In genomic region chr1:2822621-2823145, GRCh38 we compare ENCODE assay signal across 20 cellular contexts. TPM values are rescaled to one million over a fixed set of nuclear protein-coding genes. Genes with fewer than 3 reads are reported as not detected.
"Had no signal": no experiment of that assay in that cellular context is flagged by ENCODE, and none has a peak within 500 bp of the region (broad histone marks: within the 10 kb centered on the region; RNA-seq: fewer than 3 reads in every experiment).

No MANE protein-coding gene starts in this region.

- H3K4me3 ChIP-seq: ascending aorta, cardiac muscle cell, MG63 had no signal

- H3K4me3 Mint-ChIP-seq: activated CD4-positive, alpha-beta T cell treated with anti-CD3 and anti-CD28 coated beads, Interleukin-2, amount 10 ng/mL, durations not matched to agents 24 days and 14 days; activated CD8-positive, alpha-beta T cell treated with anti-CD3 and anti-CD28 coated beads, Interleukin-2, amount 10 ng/mL, durations not matched to agents 7 days and 5 days; activated naive CD4-positive, alpha-beta T cell treated with anti-CD3 and anti-CD28 coated beads, Interleukin-2, amount 50 U/mL, for 24 hours; activated naive CD8-positive, alpha-beta T cell treated with anti-CD3 and anti-CD28 coated beads, Interleukin-2, amount 10 ng/mL, durations not matched to agents 7 days and 5 days; activated T-cell treated with anti-CD3 and anti-CD28 coated beads, Interleukin-2, amount 50 U/mL, for 24 hours had no signal

- H3K27me3 ChIP-seq: ascending aorta, cardiac muscle cell had no signal

- H3K27ac Mint-ChIP-seq: activated CD4-positive, alpha-beta T cell treated with anti-CD3 and anti-CD28 coated beads, Interleukin-2, amount 10 ng/mL, durations not matched to agents 24 days and 14 days; activated CD8-positive, alpha-beta T cell treated with anti-CD3 and anti-CD28 coated beads, Interleukin-2, amount 10 ng/mL, durations not matched to agents 7 days and 5 days; activated naive CD4-positive, alpha-beta T cell treated with anti-CD3 and anti-CD28 coated beads, Interleukin-2, amount 50 U/mL, for 24 hours; activated naive CD8-positive, alpha-beta T cell treated with anti-CD3 and anti-CD28 coated beads, Interleukin-2, amount 10 ng/mL, durations not matched to agents 7 days and 5 days; activated T-cell treated with anti-CD3 and anti-CD28 coated beads, Interleukin-2, amount 50 U/mL, for 24 hours; activated T-helper 2 cell treated with anti-CD3 and anti-CD28 coated beads, Interferon-gamma antibody, Interleukin-2, Interleukin-4, amounts not matched to agents 10 μg/mL and 5 μg/mL and 100 μg/mL, durations not matched to agents 14 hours and 24 hours and 36 hours had no signal

- H3K9me3 Mint-ChIP-seq: activated naive CD4-positive, alpha-beta T cell treated with anti-CD3 and anti-CD28 coated beads, Interleukin-2, amount 50 U/mL, for 24 hours; activated T-cell treated with anti-CD3 and anti-CD28 coated beads, Interleukin-2, amount 50 U/mL, for 24 hours had no signal

- H3K27ac ChIP-seq: ascending aorta, cardiac muscle cell had no signal

- H3K4me1 Mint-ChIP-seq: activated CD4-positive, alpha-beta T cell treated with anti-CD3 and anti-CD28 coated beads, Interleukin-2, amount 10 ng/mL, durations not matched to agents 24 days and 14 days; activated naive CD8-positive, alpha-beta T cell treated with anti-CD3 and anti-CD28 coated beads, Interleukin-2, amount 10 ng/mL, durations not matched to agents 7 days and 5 days had no signal

- H3K9me3 ChIP-seq: ascending aorta, MG63 had no signal

- H3K36me3 ChIP-seq: ascending aorta, cardiac muscle cell, MG63 had no signal

- DNase-seq: activated gamma-delta T cell, Kasumi-1, NCI-H1048, NCI-H1436, NCI-H1694, NCI-H1930, NCI-H2081 treated with DMSO at 0.1 percent for 48 hours, NCI-H345, NCI-H524 treated with DMSO at 0.1 percent for 48 hours, SW 1271, T1000 had no signal

- H3K36me3 Mint-ChIP-seq: activated naive CD4-positive, alpha-beta T cell treated with anti-CD3 and anti-CD28 coated beads, Interleukin-2, amount 50 U/mL, for 24 hours; activated naive CD8-positive, alpha-beta T cell treated with anti-CD3 and anti-CD28 coated beads, Interleukin-2, amount 10 ng/mL, durations not matched to agents 7 days and 5 days had no signal

- H3K27me3 Mint-ChIP-seq: activated CD4-positive, alpha-beta T cell treated with anti-CD3 and anti-CD28 coated beads, Interleukin-2, amount 10 ng/mL, durations not matched to agents 24 days and 14 days had no signal

RNA-seq across cellular contexts. Expression of gene TTC34, which starts 21.2 kb away (rescaled TPM):
- total RNA-seq: cardiac muscle cell had no signal
- polyA plus RNA-seq: cardiac muscle cell had no signal
